12 cellular contexts compared by ENCODE assay signal in the genomic region with DNA sequence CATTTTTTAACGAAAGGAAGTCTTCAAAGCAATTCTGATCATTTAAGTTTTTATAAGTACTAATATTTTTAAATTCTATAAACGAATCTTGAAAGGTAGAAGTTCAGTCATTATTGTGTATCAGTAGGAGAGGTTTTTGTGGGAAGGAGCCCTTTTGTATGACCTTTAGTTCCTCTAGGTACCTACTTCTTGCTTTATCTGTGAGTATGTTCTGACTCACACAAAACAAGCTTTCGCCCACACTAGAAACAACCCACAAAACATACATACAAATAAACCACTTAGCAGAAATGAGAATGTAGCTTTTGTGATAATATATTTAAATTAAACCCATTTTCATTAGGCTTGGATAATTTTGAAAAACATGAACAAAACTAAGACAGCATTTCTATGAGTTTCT. TPM values are rescaled to one million over a fixed set of nuclear protein-coding genes. Genes with fewer than 3 reads are reported as not detected.
DNase-seq lines count a peak whose midpoint lies in the region; ATAC-seq and TF ChIP-seq lines count a peak whose summit lies in the region.
"Had no signal": no experiment of that assay in that cellular context is flagged by ENCODE, and none has a peak within 500 bp of the region (broad histone marks: within the 10 kb centered on the region; RNA-seq: fewer than 3 reads in every experiment).

No MANE protein-coding gene starts in this region.

- H3K27me3 Mint-ChIP-seq in activated CD8-positive, alpha-beta T cell treated with anti-CD3 and anti-CD28 coated beads for 36 hours = no peaks in the 10 kb centered on the region
- no peaks in the 10 kb centered on the region for H3K27me3 Mint-ChIP-seq in activated CD8-positive, alpha-beta T cell treated with anti-CD3 and anti-CD28 coated beads, Interleukin-2, amount 10 ng/mL, durations not matched to agents 7 days and 5 days (ENCODE audit: low read depth)
- no peaks in the 10 kb centered on the region for H3K27me3 Mint-ChIP-seq in activated T-helper 1 cell treated with anti-CD3 and anti-CD28 coated beads, Interleukin-12 subunit alpha, Interleukin-12 subunit beta, Interleukin-2, Interleukin-4 antibody, amounts not matched to agents 30 ng/mL and 10 ng/mL and 1 ng/mL, durations not matched to agents 14 hours and 24 hours and 36 hours (ENCODE audit: insufficient read depth)
- no peaks in the 10 kb centered on the region for H3K27me3 Mint-ChIP-seq in stimulated activated naive B cell treated with anti-CD40 and anti-IgM and Interleukin-4, amounts not matched to agents 10 μg/mL and 1 μg/mL and 100 μg/mL, for 72 hours

- no peak overlapping the region for H3K4me3 Mint-ChIP-seq in activated CD8-positive, alpha-beta T cell treated with anti-CD3 and anti-CD28 coated beads for 36 hours
- no peak overlapping the region for H3K4me3 Mint-ChIP-seq in activated CD8-positive, alpha-beta T cell treated with anti-CD3 and anti-CD28 coated beads, Interleukin-2, amount 10 ng/mL, durations not matched to agents 7 days and 5 days
- no peak overlapping the region for H3K4me3 Mint-ChIP-seq in activated T-helper 1 cell treated with anti-CD3 and anti-CD28 coated beads, Interleukin-12 subunit alpha, Interleukin-12 subunit beta, Interleukin-2, Interleukin-4 antibody, amounts not matched to agents 30 ng/mL and 10 ng/mL and 1 ng/mL, durations not matched to agents 14 hours and 24 hours and 36 hours
- H3K4me3 Mint-ChIP-seq in stimulated activated naive B cell treated with anti-CD40 and anti-IgM and Interleukin-4, amounts not matched to agents 10 μg/mL and 1 μg/mL and 100 μg/mL, for 72 hours = no peak overlapping the region

- ATAC-seq in activated CD8-positive, alpha-beta T cell treated with anti-CD3 and anti-CD28 coated beads for 36 hours = peak; percentile 72
- no peak for ATAC-seq in activated CD8-positive, alpha-beta T cell treated with anti-CD3 and anti-CD28 coated beads, Interleukin-2, amount 10 ng/mL, durations not matched to agents 7 days and 5 days
- peak; percentile 66 for ATAC-seq in HG02852 (IDR thresholded peaks at IDR 0.05; ENCODE audit: unreplicated experiment)
- ATAC-seq in stimulated activated naive B cell treated with anti-CD40 and anti-IgM and Interleukin-4, amounts not matched to agents 10 μg/mL and 1 μg/mL and 100 μg/mL, for 72 hours (replicated peaks) = peak; percentile 93 to 95
- no peak for ATAC-seq in HG02763 (IDR thresholded peaks at IDR 0.05; ENCODE audit: unreplicated experiment)

- H3K4me1 Mint-ChIP-seq in activated CD8-positive, alpha-beta T cell treated with anti-CD3 and anti-CD28 coated beads for 36 hours (ENCODE audit: low read depth) = peaks cover 33% of the 10 kb centered on the region
- H3K4me1 Mint-ChIP-seq in activated CD8-positive, alpha-beta T cell treated with anti-CD3 and anti-CD28 coated beads, Interleukin-2, amount 10 ng/mL, durations not matched to agents 7 days and 5 days (ENCODE audit: low read depth) = peaks cover 23% of the 10 kb centered on the region
- H3K4me1 Mint-ChIP-seq in activated T-helper 1 cell treated with anti-CD3 and anti-CD28 coated beads, Interleukin-12 subunit alpha, Interleukin-12 subunit beta, Interleukin-2, Interleukin-4 antibody, amounts not matched to agents 30 ng/mL and 10 ng/mL and 1 ng/mL, durations not matched to agents 14 hours and 24 hours and 36 hours (ENCODE audit: low read depth) = peaks cover 25% of the 10 kb centered on the region
- peaks cover 3 to 21% of the 10 kb centered on the region in 2 donors for H3K4me1 Mint-ChIP-seq in stimulated activated naive B cell treated with anti-CD40 and anti-IgM and Interleukin-4, amounts not matched to agents 10 μg/mL and 1 μg/mL and 100 μg/mL, for 72 hours

- DNase-seq in activated CD8-positive, alpha-beta T cell treated with anti-CD3 and anti-CD28 coated beads for 36 hours = no peak
- DNase-seq in activated CD8-positive, alpha-beta T cell treated with anti-CD3 and anti-CD28 coated beads, Interleukin-2, amount 10 ng/mL, durations not matched to agents 7 days and 5 days = no peak
- DNase-seq in activated T-helper 1 cell treated with anti-CD3 and anti-CD28 coated beads, Interleukin-12 subunit alpha, Interleukin-12 subunit beta, Interleukin-2, Interleukin-4 antibody, amounts not matched to agents 30 ng/mL and 10 ng/mL and 1 ng/mL, durations not matched to agents 14 hours and 24 hours and 36 hours (ENCODE audit: low spot score) = no peak
- no peak for DNase-seq in stimulated activated naive B cell treated with anti-CD40 and anti-IgM and Interleukin-4, amounts not matched to agents 10 μg/mL and 1 μg/mL and 100 μg/mL, for 72 hours
- DNase-seq in activated CD4-positive, alpha-beta T cell treated with anti-CD3 and anti-CD28 coated beads, Interleukin-2, amount 50 U/mL, for 1 hour = no peak
- no peak for DNase-seq in hepatic stellate cell (ENCODE audit: low spot score)
- DNase-seq: DMS153; esophagus squamous epithelium; NCI-H2029; stimulated activated CD8-positive, alpha-beta memory T cell treated with anti-CD3 and anti-CD28 coated beads, Interleukin-4, amount 100 ng/mL, for 48 hours had no signal

- H3K36me3 Mint-ChIP-seq in activated CD8-positive, alpha-beta T cell treated with anti-CD3 and anti-CD28 coated beads for 36 hours (ENCODE audit: low read depth) = peaks cover 33% of the 10 kb centered on the region
- H3K36me3 Mint-ChIP-seq in activated CD8-positive, alpha-beta T cell treated with anti-CD3 and anti-CD28 coated beads, Interleukin-2, amount 10 ng/mL, durations not matched to agents 7 days and 5 days (ENCODE audit: low read depth) = peaks cover 59% of the 10 kb centered on the region
- H3K36me3 Mint-ChIP-seq in activated T-helper 1 cell treated with anti-CD3 and anti-CD28 coated beads, Interleukin-12 subunit alpha, Interleukin-12 subunit beta, Interleukin-2, Interleukin-4 antibody, amounts not matched to agents 30 ng/mL and 10 ng/mL and 1 ng/mL, durations not matched to agents 14 hours and 24 hours and 36 hours (ENCODE audit: low read depth) = peaks cover 50% of the 10 kb centered on the region
- peaks cover 22 to 40% of the 10 kb centered on the region in 2 donors for H3K36me3 Mint-ChIP-seq in stimulated activated naive B cell treated with anti-CD40 and anti-IgM and Interleukin-4, amounts not matched to agents 10 μg/mL and 1 μg/mL and 100 μg/mL, for 72 hours

- CTCF ChIA-PET in activated CD8-positive, alpha-beta T cell treated with anti-CD3 and anti-CD28 coated beads for 36 hours (lab: Charles Lee) = no interaction called here
- CTCF ChIA-PET in activated CD8-positive, alpha-beta T cell treated with anti-CD3 and anti-CD28 coated beads, Interleukin-2, amount 10 ng/mL, durations not matched to agents 7 days and 5 days (lab: Charles Lee) = interaction anchor here (0.6 kb wide), 1 partner anchor 72 kb away, joined by 3 read pairs; no protein-coding TSS in a partner anchor

- no peak for TF ChIP-seq CTCF in activated CD8-positive, alpha-beta T cell treated with anti-CD3 and anti-CD28 coated beads for 36 hours (IDR thresholded peaks at IDR 0.05)

- intact Hi-C loops in activated CD8-positive, alpha-beta T cell treated with anti-CD3 and anti-CD28 coated beads for 36 hours (cut with micrococcal nuclease) = no loop called here
- intact Hi-C loops in activated T-helper 1 cell treated with anti-CD3 and anti-CD28 coated beads, Interleukin-12 subunit alpha, Interleukin-12 subunit beta, Interleukin-2, Interleukin-4 antibody, amounts not matched to agents 30 ng/mL and 10 ng/mL and 1 ng/mL, durations not matched to agents 14 hours and 24 hours and 36 hours (cut with micrococcal nuclease) = loop anchor here (1.0 to 2.0 kb wide), 3 partner anchors 26 to 481 kb away; a partner anchor contains a TSS

- no peak overlapping the region for H3K27ac Mint-ChIP-seq in activated CD8-positive, alpha-beta T cell treated with anti-CD3 and anti-CD28 coated beads for 36 hours
- H3K27ac Mint-ChIP-seq in activated CD8-positive, alpha-beta T cell treated with anti-CD3 and anti-CD28 coated beads, Interleukin-2, amount 10 ng/mL, durations not matched to agents 7 days and 5 days = no peak overlapping the region
- peak overlapping the region; percentile 19 for H3K27ac Mint-ChIP-seq in activated T-helper 1 cell treated with anti-CD3 and anti-CD28 coated beads, Interleukin-12 subunit alpha, Interleukin-12 subunit beta, Interleukin-2, Interleukin-4 antibody, amounts not matched to agents 30 ng/mL and 10 ng/mL and 1 ng/mL, durations not matched to agents 14 hours and 24 hours and 36 hours
- no peak overlapping the region for H3K27ac Mint-ChIP-seq in stimulated activated naive B cell treated with anti-CD40 and anti-IgM and Interleukin-4, amounts not matched to agents 10 μg/mL and 1 μg/mL and 100 μg/mL, for 72 hours

- POLR2A ChIA-PET in activated CD8-positive, alpha-beta T cell treated with anti-CD3 and anti-CD28 coated beads for 36 hours (lab: Charles Lee) = no interaction called here
- POLR2A ChIA-PET in activated CD8-positive, alpha-beta T cell treated with anti-CD3 and anti-CD28 coated beads, Interleukin-2, amount 10 ng/mL, durations not matched to agents 7 days and 5 days (lab: Charles Lee) = no interaction called here

- H3K9me3 Mint-ChIP-seq in activated CD8-positive, alpha-beta T cell treated with anti-CD3 and anti-CD28 coated beads for 36 hours = no peaks in the 10 kb centered on the region
- H3K9me3 Mint-ChIP-seq in activated CD8-positive, alpha-beta T cell treated with anti-CD3 and anti-CD28 coated beads, Interleukin-2, amount 10 ng/mL, durations not matched to agents 7 days and 5 days (ENCODE audit: insufficient read depth) = no peaks in the 10 kb centered on the region
- no peaks in the 10 kb centered on the region for H3K9me3 Mint-ChIP-seq in activated T-helper 1 cell treated with anti-CD3 and anti-CD28 coated beads, Interleukin-12 subunit alpha, Interleukin-12 subunit beta, Interleukin-2, Interleukin-4 antibody, amounts not matched to agents 30 ng/mL and 10 ng/mL and 1 ng/mL, durations not matched to agents 14 hours and 24 hours and 36 hours
- H3K9me3 Mint-ChIP-seq in stimulated activated naive B cell treated with anti-CD40 and anti-IgM and Interleukin-4, amounts not matched to agents 10 μg/mL and 1 μg/mL and 100 μg/mL, for 72 hours = no peaks in the 10 kb centered on the region

RNA-seq across cellular contexts. Expression of a gene that starts 27.8 kb away (rescaled TPM):
- total RNA-seq in activated CD8-positive, alpha-beta T cell treated with anti-CD3 and anti-CD28 coated beads for 36 hours = 10 to 100 TPM; 59.4 to 66.5 TPM
- total RNA-seq in activated CD8-positive, alpha-beta T cell treated with anti-CD3 and anti-CD28 coated beads, Interleukin-2, amount 10 ng/mL, durations not matched to agents 7 days and 5 days = 10 to 100 TPM; 66.8 to 68.0 TPM
- total RNA-seq in activated T-helper 1 cell treated with anti-CD3 and anti-CD28 coated beads, Interleukin-12 subunit alpha, Interleukin-12 subunit beta, Interleukin-2, Interleukin-4 antibody, amounts not matched to agents 30 ng/mL and 10 ng/mL and 1 ng/mL, durations not matched to agents 14 hours and 24 hours and 36 hours = 40.3 and 42.4 TPM in 2 replicates

Comparison
In these comparisons a context has a peak if more than half of its experiments do, and no peak if none do; other contexts are left out.
1. ATAC-seq: peak in activated CD8-positive, alpha-beta T cell treated with anti-CD3 and anti-CD28 coated beads for 36 hours (single experiment), HG02852 (single experiment) and stimulated activated naive B cell treated with anti-CD40 and anti-IgM and Interleukin-4, amounts not matched to agents 10 μg/mL and 1 μg/mL and 100 μg/mL, for 72 hours (2 of 2); none in activated CD8-positive, alpha-beta T cell treated with anti-CD3 and anti-CD28 coated beads, Interleukin-2, amount 10 ng/mL, durations not matched to agents 7 days and 5 days (single experiment) and HG02763 (single experiment).